Comparison of ENCODE assay signal across 23 cellular contexts in the genomic region with DNA sequence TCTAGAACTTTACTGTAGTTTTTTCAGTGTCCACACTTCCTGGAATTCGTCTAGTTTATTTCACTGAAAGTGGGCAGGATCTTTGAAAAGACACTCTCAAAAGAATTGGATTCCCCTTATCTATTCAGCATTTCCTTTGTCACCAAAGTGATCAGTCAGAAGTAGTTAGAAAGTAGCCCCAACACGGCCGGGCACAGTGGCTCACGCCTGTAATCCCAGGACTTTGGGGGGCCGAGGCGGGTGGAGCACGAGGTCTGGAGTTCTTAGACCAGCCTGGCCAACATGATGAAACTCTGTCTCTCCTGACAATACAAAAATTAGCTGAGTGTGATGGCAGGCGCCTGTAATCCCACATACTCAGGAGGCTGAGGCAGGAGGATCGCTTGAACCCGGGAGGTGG.
"Had no signal": no experiment of that assay in that cellular context is flagged by ENCODE, and none has a peak within 500 bp of the region (broad histone marks: within the 10 kb centered on the region; RNA-seq: fewer than 3 reads in every experiment).

No MANE protein-coding gene starts in this region.

- ATAC-seq: activated CD4-positive, alpha-beta T cell treated with anti-CD3 and anti-CD28 coated beads for 36 hours; activated T-cell treated with anti-CD3 and anti-CD28 coated beads, Interleukin-2, amount 50 U/mL, for 72 hours; natural killer cell treated with Interleukin-12 subunit alpha and Interleukin-12 subunit beta and Interleukin-15 and Interleukin-18, amount 100 ng/mL, for 72 hours had no signal

- DNase-seq: activated B cell treated with CpG ODN at 0.5 μM for 24 hours; activated CD4-positive, alpha-beta T cell treated with anti-CD3 and anti-CD28 coated beads for 36 hours; activated CD4-positive, alpha-beta T cell treated with anti-CD3 and anti-CD28 coated beads, Interleukin-2, amount 50 U/mL, for 48 hours; activated effector memory CD4-positive, alpha-beta T cell treated with Interleukin-2 at 50 U/mL for 16 hours; activated naive CD4-positive, alpha-beta T cell treated with anti-CD3 and anti-CD28 coated beads for 36 hours; activated T-cell treated with anti-CD3 and anti-CD28 coated beads, Interleukin-2, amount 50 U/mL, for 72 hours; amygdala; effector CD4-positive, alpha-beta T cell; erythroblast; foreskin keratinocyte; midbrain; occipital lobe; stimulated activated CD4-positive, alpha-beta T cell treated with anti-CD3 and anti-CD28 coated beads, Interleukin-4, amount 100 ng/mL, for 24 hours; stimulated activated naive CD4-positive, alpha-beta T cell treated with Interleukin-2 at 50 U/mL for 16 hours; T-helper 1 cell; T1000; upper lobe of right lung had no signal

- H3K9me3 Mint-ChIP-seq: activated B cell treated with CpG ODN at 0.5 μM for 24 hours; activated naive CD4-positive, alpha-beta T cell treated with anti-CD3 and anti-CD28 coated beads for 36 hours; activated T-cell treated with anti-CD3 and anti-CD28 coated beads, Interleukin-2, amount 50 U/mL, for 72 hours; dendritic cell treated with granulocyte-macrophage colony-stimulating factor and Interleukin-4, amounts not matched to agents 40 ng/mL and 50 ng/mL, for 4 days; natural killer cell treated with Interleukin-12 subunit alpha and Interleukin-12 subunit beta and Interleukin-15 and Interleukin-18, amount 100 ng/mL, for 72 hours had no signal

- H3K27ac Mint-ChIP-seq: activated B cell treated with CpG ODN at 0.5 μM for 24 hours; activated CD4-positive, alpha-beta T cell treated with anti-CD3 and anti-CD28 coated beads for 36 hours; activated naive CD4-positive, alpha-beta T cell treated with anti-CD3 and anti-CD28 coated beads for 36 hours; activated T-cell treated with anti-CD3 and anti-CD28 coated beads, Interleukin-2, amount 50 U/mL, for 72 hours; dendritic cell treated with granulocyte-macrophage colony-stimulating factor and Interleukin-4, amounts not matched to agents 40 ng/mL and 50 ng/mL, for 4 days; natural killer cell treated with Interleukin-12 subunit alpha and Interleukin-12 subunit beta and Interleukin-15 and Interleukin-18, amount 100 ng/mL, for 72 hours had no signal

- H3K36me3 ChIP-seq: left lung, right atrium auricular region, thoracic aorta, upper lobe of right lung had no signal

- H3K27me3 ChIP-seq: foreskin keratinocyte, left lung, right atrium auricular region, upper lobe of right lung had no signal

- H3K9me3 ChIP-seq: left lung, right atrium auricular region, thoracic aorta, upper lobe of right lung had no signal

- H3K4me3 ChIP-seq: left lung, lung, right atrium auricular region, thoracic aorta, upper lobe of right lung had no signal

- H3K27ac ChIP-seq: foreskin keratinocyte, left lung, right atrium auricular region, thoracic aorta, upper lobe of right lung had no signal

- H3K4me3 Mint-ChIP-seq: activated B cell treated with CpG ODN at 0.5 μM for 24 hours; activated CD4-positive, alpha-beta T cell treated with anti-CD3 and anti-CD28 coated beads for 36 hours; activated naive CD4-positive, alpha-beta T cell treated with anti-CD3 and anti-CD28 coated beads for 36 hours; activated T-cell treated with anti-CD3 and anti-CD28 coated beads, Interleukin-2, amount 50 U/mL, for 72 hours; dendritic cell treated with granulocyte-macrophage colony-stimulating factor and Interleukin-4, amounts not matched to agents 40 ng/mL and 50 ng/mL, for 4 days; natural killer cell treated with Interleukin-12 subunit alpha and Interleukin-12 subunit beta and Interleukin-15 and Interleukin-18, amount 100 ng/mL, for 72 hours had no signal

- H3K27me3 Mint-ChIP-seq: activated B cell treated with CpG ODN at 0.5 μM for 24 hours; activated CD4-positive, alpha-beta T cell treated with anti-CD3 and anti-CD28 coated beads for 36 hours; natural killer cell treated with Interleukin-12 subunit alpha and Interleukin-12 subunit beta and Interleukin-15 and Interleukin-18, amount 100 ng/mL, for 72 hours had no signal

- H3K4me1 Mint-ChIP-seq: activated B cell treated with CpG ODN at 0.5 μM for 24 hours; activated CD4-positive, alpha-beta T cell treated with anti-CD3 and anti-CD28 coated beads for 36 hours had no signal

- H3K4me1 ChIP-seq: foreskin keratinocyte, left lung, right atrium auricular region, upper lobe of right lung had no signal

- H3K36me3 Mint-ChIP-seq: natural killer cell treated with Interleukin-12 subunit alpha and Interleukin-12 subunit beta and Interleukin-15 and Interleukin-18, amount 100 ng/mL, for 72 hours had no signal
